Comparison of ENCODE assay signal across 19 cellular contexts in genomic region chr9:108017671-108018070, GRCh38.
"Had no signal": no experiment of that assay in that cellular context is flagged by ENCODE, and none has a peak within 500 bp of the region (broad histone marks: within the 10 kb centered on the region; RNA-seq: fewer than 3 reads in every experiment).

No MANE protein-coding gene starts in this region.

- H3K9me3 ChIP-seq: gastroesophageal sphincter, left lung, tibial nerve, vagina had no signal

- H3K4me3 ChIP-seq: gastroesophageal sphincter, left lung, tibial nerve, vagina had no signal

- H3K27me3 Mint-ChIP-seq: activated CD4-positive, alpha-beta T cell treated with anti-CD3 and anti-CD28 coated beads, Interleukin-2, amount 10 ng/mL, durations not matched to agents 7 days and 5 days; activated naive CD8-positive, alpha-beta T cell treated with anti-CD3 and anti-CD28 coated beads, Interleukin-2, amount 10 ng/mL, durations not matched to agents 7 days and 5 days had no signal

- H3K4me1 Mint-ChIP-seq: activated CD4-positive, alpha-beta T cell treated with anti-CD3 and anti-CD28 coated beads, Interleukin-2, amount 10 ng/mL, durations not matched to agents 7 days and 5 days; activated naive CD8-positive, alpha-beta T cell treated with anti-CD3 and anti-CD28 coated beads, Interleukin-2, amount 10 ng/mL, durations not matched to agents 7 days and 5 days had no signal

- H3K27ac ChIP-seq: brain microvascular endothelial cell, gastroesophageal sphincter, left lung, parathyroid adenoma, tibial nerve, vagina had no signal

- H3K36me3 Mint-ChIP-seq: activated naive CD8-positive, alpha-beta T cell treated with anti-CD3 and anti-CD28 coated beads, Interleukin-2, amount 10 ng/mL, durations not matched to agents 7 days and 5 days; naive B cell had no signal

- H3K4me1 ChIP-seq: gastroesophageal sphincter, left lung, parathyroid adenoma, tibial nerve had no signal

- H3K79me2 ChIP-seq: parathyroid adenoma had no signal

- H3K9ac ChIP-seq: parathyroid adenoma had no signal

- H2AFZ ChIP-seq: parathyroid adenoma had no signal

- H3K4me3 Mint-ChIP-seq: activated CD4-positive, alpha-beta T cell treated with anti-CD3 and anti-CD28 coated beads, Interleukin-2, amount 10 ng/mL, durations not matched to agents 7 days and 5 days; activated naive CD8-positive, alpha-beta T cell treated with anti-CD3 and anti-CD28 coated beads, Interleukin-2, amount 10 ng/mL, durations not matched to agents 7 days and 5 days; activated T-cell treated with anti-CD3 and anti-CD28 coated beads, Interleukin-2, amount 50 U/mL, for 72 hours; T-helper 2 cell treated with Interferon-gamma antibody and Interleukin-4, amounts not matched to agents 5 μg/mL and 100 μg/mL, for 36 hours had no signal

- DNase-seq: activated CD4-positive, alpha-beta T cell treated with anti-CD3 and anti-CD28 coated beads, Interleukin-2, amount 10 ng/mL, durations not matched to agents 7 days and 5 days; activated CD8-positive, alpha-beta memory T cell treated with anti-CD3 and anti-CD28 coated beads, Interleukin-2, amount 50 U/mL, for 48 hours; activated naive CD4-positive, alpha-beta T cell; activated naive CD8-positive, alpha-beta T cell treated with anti-CD3 and anti-CD28 coated beads, Interleukin-2, amount 10 ng/mL, durations not matched to agents 7 days and 5 days; activated T-cell treated with anti-CD3 and anti-CD28 coated beads, Interleukin-2, amount 50 U/mL, for 72 hours; brain microvascular endothelial cell; cortex of kidney; effector CD8-positive, alpha-beta T cell; islet precursor cell; left lung; naive B cell; stimulated activated CD4-positive, alpha-beta T cell treated with anti-CD3 and anti-CD28 coated beads, Interleukin-2, amount 100 ng/mL, for 48 hours; stimulated activated naive CD4-positive, alpha-beta T cell had no signal

- H3K27ac Mint-ChIP-seq: activated CD4-positive, alpha-beta T cell treated with anti-CD3 and anti-CD28 coated beads, Interleukin-2, amount 10 ng/mL, durations not matched to agents 7 days and 5 days; activated naive CD8-positive, alpha-beta T cell treated with anti-CD3 and anti-CD28 coated beads, Interleukin-2, amount 10 ng/mL, durations not matched to agents 7 days and 5 days; activated T-cell treated with anti-CD3 and anti-CD28 coated beads, Interleukin-2, amount 50 U/mL, for 72 hours; T-helper 2 cell treated with Interferon-gamma antibody and Interleukin-4, amounts not matched to agents 5 μg/mL and 100 μg/mL, for 36 hours had no signal

- ATAC-seq: activated T-cell treated with anti-CD3 and anti-CD28 coated beads, Interleukin-2, amount 50 U/mL, for 72 hours; gastroesophageal sphincter; left lung had no signal

- H3K9me3 Mint-ChIP-seq: naive B cell had no signal

- H3K36me3 ChIP-seq: brain microvascular endothelial cell, gastroesophageal sphincter, left lung, tibial nerve, vagina had no signal

- FAIRE-seq: endothelial cell of umbilical vein had no signal

- H3K27me3 ChIP-seq: brain microvascular endothelial cell, gastroesophageal sphincter, left lung, tibial nerve, vagina had no signal
